Comparison of ENCODE assay signal across 25 cellular contexts in the genomic region with DNA sequence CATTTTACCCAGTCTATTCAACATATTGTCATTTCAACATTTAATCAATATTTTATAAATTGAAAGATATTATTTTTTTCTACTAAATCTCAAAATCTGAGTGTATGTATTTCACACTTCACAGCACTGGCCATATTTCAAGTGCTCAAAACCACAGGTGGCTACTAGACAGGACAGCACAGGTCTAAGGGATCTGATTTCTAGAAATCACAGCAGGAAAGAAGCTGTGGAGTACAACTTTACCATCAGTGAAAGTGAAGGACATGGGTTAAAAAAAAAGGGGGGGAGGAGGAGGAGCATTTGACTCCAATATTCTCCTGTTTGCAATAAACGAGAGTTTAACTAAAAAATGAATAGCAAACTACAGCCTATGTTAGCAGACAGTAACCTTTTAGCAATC. TPM values are rescaled to one million over a fixed set of nuclear protein-coding genes. Genes with fewer than 3 reads are reported as not detected.
A peak's percentile ranks its signal among the peaks of the same experiment; 100 is the strongest.
DNase-seq lines count a peak whose midpoint lies in the region; ATAC-seq, FAIRE-seq and TF ChIP-seq lines count a peak whose summit lies in the region.
"Had no signal": no experiment of that assay in that cellular context is flagged by ENCODE, and none has a peak within 500 bp of the region (broad histone marks: within the 10 kb centered on the region; RNA-seq: fewer than 3 reads in every experiment).

No MANE protein-coding gene starts in this region.

- peak overlapping the region; percentile 36 for H3K27ac Mint-ChIP-seq in CD4-positive, alpha-beta T cell
- H3K27ac Mint-ChIP-seq: GM23338; naive B cell; stimulated activated memory B cell treated with anti-CD40 and anti-IgM and Interleukin-4, amounts not matched to agents 10 μg/mL and 1 μg/mL and 100 μg/mL, for 72 hours had no signal

- H3K4me1 ChIP-seq in HEK293 (ENCODE audit: control insufficient read depth, insufficient read depth, low read length) = no peaks in the 10 kb centered on the region
- peaks cover 70% of the 10 kb centered on the region for H3K4me1 ChIP-seq in HepG2 (ENCODE audit: insufficient read depth, low read length)
- peaks cover 8% of the 10 kb centered on the region for H3K4me1 ChIP-seq in ovary (ENCODE audit: insufficient read depth)

- TF ChIP-seq RAD21 in HepG2 (CRISPR knock-in tag; IDR thresholded peaks at IDR 0.05) = no peak

- in situ Hi-C loops in HepG2 (cut with HindIII; ENCODE audit: extremely low pct_ligation_motif_present, low pct_unique_long_range_greater_than_20kb) = no loop called here

- intact Hi-C loops in CD4-positive, alpha-beta T cell (cut with DNase I, micrococcal nuclease) = no loop called here
- intact Hi-C loops in HepG2 (cut with micrococcal nuclease; ENCODE audit: unreplicated experiment) = no loop called here
- intact Hi-C loops in ovary (cut with DNase I) = loop anchor here in 1 of 4 donors (10.0 kb wide), 1 partner anchor 137 kb away; no protein-coding TSS in a partner anchor

- ATAC-seq in CD4-positive, alpha-beta T cell (ENCODE audit: poor library complexity) = no peak
- no peak for ATAC-seq in HepG2
- ATAC-seq in HG03196 (IDR thresholded peaks at IDR 0.05; ENCODE audit: unreplicated experiment) = no peak
- ATAC-seq: activated T-cell treated with anti-CD3 and anti-CD28 coated beads, Interleukin-2, amount 50 U/mL, for 4 hours; GM23338; left lobe of liver; stimulated activated memory B cell treated with anti-CD40 and anti-IgM and Interleukin-4, amounts not matched to agents 10 μg/mL and 1 μg/mL and 100 μg/mL, for 72 hours had no signal

- H3K9ac ChIP-seq in HepG2 (ENCODE audit: insufficient read depth, low read depth, low read length) = no peak overlapping the region
- H3K9ac ChIP-seq: KMS-11, SK-N-SH had no signal

- POLR2A ChIA-PET in CD4-positive, alpha-beta T cell (lab: Charles Lee) = interaction anchor here (1.3 kb wide), 1 partner anchor 102 kb away, joined by 3 read pairs; no protein-coding TSS in a partner anchor
- POLR2A ChIA-PET in HEK293 (lab: Yijun Ruan, JAX) = no interaction called here
- POLR2A ChIA-PET in HepG2 (lab: Yijun Ruan, JAX) = no interaction called here

- no peak overlapping the region for H3K27ac ChIP-seq in CD4-positive, alpha-beta T cell (ENCODE audit: low read depth, low read length)
- H3K27ac ChIP-seq in HEK293 (ENCODE audit: extremely low read depth, low read depth, low read length) = no peak overlapping the region
- H3K27ac ChIP-seq in HepG2 (ENCODE audit: extremely low read length, insufficient read depth, low read length) = peak overlapping the region; percentile 99
- H3K27ac ChIP-seq in ovary = no peak overlapping the region
- H3K27ac ChIP-seq: adrenal gland, brain microvascular endothelial cell, KMS-11, right atrium auricular region, spleen had no signal

- H3K79me2 ChIP-seq in HepG2 (ENCODE audit: insufficient read depth, low read length) = peaks cover 74% of the 10 kb centered on the region

- H3K4me1 Mint-ChIP-seq in CD4-positive, alpha-beta T cell (ENCODE audit: low read depth) = peaks cover 56% of the 10 kb centered on the region

- CTCF ChIA-PET in CD4-positive, alpha-beta T cell (lab: Charles Lee) = no interaction called here
- CTCF ChIA-PET in HEK293 (lab: Yijun Ruan, JAX) (interaction anchor here (0.7 to 1.3 kb wide), 3 partner anchors 75 to 134 kb away, joined by 3 to 9 read pairs (median 4); no protein-coding TSS in a partner anchor), HepG2 (lab: Yijun Ruan, JAX; ENCODE audit: low intra/inter-chr PET ratio, low total read pairs) (no interaction called here)

- TF ChIP-seq POLR2A in HepG2 (IDR thresholded peaks at IDR 0.05; ENCODE audit: insufficient read depth in 1 of 2, low read depth in 2 of 2, low read length in 2 of 2) = no peak
- no peak for TF ChIP-seq POLR2A in ovary (IDR thresholded peaks at IDR 0.05)

- H3K27me3 Mint-ChIP-seq in CD4-positive, alpha-beta T cell = no peaks in the 10 kb centered on the region
- H3K27me3 Mint-ChIP-seq: naive B cell; stimulated activated memory B cell treated with anti-CD40 and anti-IgM and Interleukin-4, amounts not matched to agents 10 μg/mL and 1 μg/mL and 100 μg/mL, for 72 hours had no signal

- no peak for TF ChIP-seq CTCF in CD4-positive, alpha-beta T cell (IDR thresholded peaks at IDR 0.05)
- TF ChIP-seq CTCF in HEK293 (tag by site-specific recombination; IDR thresholded peaks at IDR 0.05) = no peak
- TF ChIP-seq CTCF in HepG2 (CRISPR knock-in tag; IDR thresholded peaks at IDR 0.05) = no peak
- TF ChIP-seq CTCF in ovary (IDR thresholded peaks at IDR 0.05) = no peak

- peaks cover 12% of the 10 kb centered on the region for H3K36me3 Mint-ChIP-seq in CD4-positive, alpha-beta T cell (ENCODE audit: low read depth)

- no peak overlapping the region for H2AFZ ChIP-seq in HepG2 (ENCODE audit: low read length)
- H2AFZ ChIP-seq: GM23338 had no signal

- TF ChIP-seq EP300 in HepG2 (IDR thresholded peaks at IDR 0.05; ENCODE audit: low read depth in 2 of 2, low read length in 2 of 2) (no peak), HepG2 (CRISPR knock-in tag; IDR thresholded peaks at IDR 0.05; ENCODE audit: borderline replicate concordance) (no peak), ovary (IDR thresholded peaks at IDR 0.05) (no peak)

- no peaks in the 10 kb centered on the region for H4K20me1 ChIP-seq in HepG2 (ENCODE audit: insufficient read depth, low read length)

- no peaks in the 10 kb centered on the region for H3K9me3 ChIP-seq in CD4-positive, alpha-beta T cell (ENCODE audit: control insufficient read depth, low read length)
- H3K9me3 ChIP-seq in HEK293 (ENCODE audit: control insufficient read depth, insufficient read depth, low read depth, low read length) = no peaks in the 10 kb centered on the region
- no peaks in the 10 kb centered on the region for H3K9me3 ChIP-seq in HepG2 (ENCODE audit: low read length)
- no peaks in the 10 kb centered on the region for H3K9me3 ChIP-seq in ovary
- H3K9me3 ChIP-seq: adrenal gland, right atrium auricular region, SK-N-SH, spleen had no signal

- no TSS peak for BruUV-seq in HepG2 (replicated peaks; lab: Mats Ljungman, UMichigan)

- H3K4me3 Mint-ChIP-seq in CD4-positive, alpha-beta T cell = peak overlapping the region; percentile 4
- H3K4me3 Mint-ChIP-seq: activated T-cell treated with anti-CD3 and anti-CD28 coated beads, Interleukin-2, amount 50 U/mL, for 4 hours; CD14-positive monocyte; GM23338; stimulated activated memory B cell treated with anti-CD40 and anti-IgM and Interleukin-4, amounts not matched to agents 10 μg/mL and 1 μg/mL and 100 μg/mL, for 72 hours had no signal

- no peaks in the 10 kb centered on the region for H3K27me3 ChIP-seq in CD4-positive, alpha-beta T cell (ENCODE audit: control insufficient read depth, insufficient read depth, low read length)
- H3K27me3 ChIP-seq in HepG2 (ENCODE audit: control insufficient read depth in 1 of 2, insufficient read depth in 2 of 2, low read length in 2 of 2) (no peaks in the 10 kb centered on the region; a peak in 1 of 5 replicates), ovary (no peaks in the 10 kb centered on the region)
- H3K27me3 ChIP-seq: adrenal gland, brain microvascular endothelial cell, right atrium auricular region, spleen had no signal

- no peaks in the 10 kb centered on the region for H3K9me3 Mint-ChIP-seq in CD4-positive, alpha-beta T cell
- H3K9me3 Mint-ChIP-seq: activated T-cell treated with anti-CD3 and anti-CD28 coated beads, Interleukin-2, amount 50 U/mL, for 4 hours; GM23338; naive B cell; stimulated activated memory B cell treated with anti-CD40 and anti-IgM and Interleukin-4, amounts not matched to agents 10 μg/mL and 1 μg/mL and 100 μg/mL, for 72 hours had no signal

- no peak for DNase-seq in CD4-positive, alpha-beta T cell
- peak; percentile 38 for DNase-seq in NCI-H345 treated with DMSO at 0.1 percent for 48 hours (lab: John Stamatoyannopoulos, UW; ENCODE audit: unreplicated experiment)
- DNase-seq in HepG2 (ENCODE audit: low spot score) = no peak
- no peak for DNase-seq in ovary
- no peak for DNase-seq in RPMI8226
- DNase-seq: activated CD4-positive, alpha-beta T cell treated with anti-CD3 and anti-CD28 coated beads for 4 hours; activated naive CD4-positive, alpha-beta T cell; activated T-cell treated with anti-CD3 and anti-CD28 coated beads, Interleukin-2, amount 50 U/mL, for 4 hours; adrenal gland; brain microvascular endothelial cell; erythroblast; naive B cell; NCI-H1694; SK-N-SH; spleen; stimulated activated CD4-positive, alpha-beta T cell treated with anti-CD3 and anti-CD28 coated beads, Interleukin-4, amount 100 ng/mL, for 1 hour; T-helper 2 cell had no signal

- H3K4me3 ChIP-seq in HEK293 (ENCODE audit: low read depth, low read length) (no peak overlapping the region), HepG2 (replicated peaks in 1 of 3; ENCODE audit: insufficient read depth in 1 of 3, low read depth in 2 of 3, low read length in 3 of 3) (no peak overlapping the region; a peak in 1 of 6 replicates), ovary (no peak overlapping the region)
- H3K4me3 ChIP-seq: adrenal gland, GM23338, right atrium auricular region, spleen had no signal

- FAIRE-seq in HepG2 (lab: Jason Lieb, UNC) = no peak

- H3K36me3 ChIP-seq in HEK293 (ENCODE audit: control insufficient read depth in 2 of 2, insufficient read depth in 1 of 2, low read length in 2 of 2) = no peaks in the 10 kb centered on the region
- no peaks in the 10 kb centered on the region; a peak in 1 of 5 replicates for H3K36me3 ChIP-seq in HepG2 (replicated peaks in 1 of 2; ENCODE audit: control insufficient read depth in 1 of 2, insufficient read depth in 2 of 2, low read length in 2 of 2)
- H3K36me3 ChIP-seq in ovary = no peaks in the 10 kb centered on the region
- H3K36me3 ChIP-seq: adrenal gland, brain microvascular endothelial cell, right atrium auricular region had no signal

- 24% methylated on average over 1 of the region's 1 CpG for WGBS in HepG2 (ENCODE audit: low lambda C conversion rate)
- WGBS in ovary, 3 donors = 24 to 34% (median 25%) methylated on average over 1 of the region's 1 CpG

- peak overlapping the region; percentile 95; the same call in 1 of the 2 replicates for H3K4me2 ChIP-seq in HepG2 (ENCODE audit: low read depth, low read length)
- H3K4me2 ChIP-seq: GM23338, KMS-11, SK-N-SH had no signal

RNA-seq across cellular contexts. Expression of a gene that starts 4.5 kb away (rescaled TPM):
- 1 to 10 TPM; 8.2 to 9.6 TPM for total RNA-seq in CD4-positive, alpha-beta T cell
- total RNA-seq in HepG2 (2016; rRNA removed; fragmentation: Illumina TruSeq; extraction: Trizol) (5.8 and 7.6 TPM in 2 replicates), ovary (1 to 10 TPM; 5.4 to 9.4 (median 8.2) TPM)
- 1.8 and 4.1 TPM in 2 replicates for total RNA-seq in HepG2 (2016; cell fraction: cytosol; rRNA removed; fragmentation: Illumina TruSeq; extraction: Trizol; ENCODE audit: low read depth)
- total RNA-seq in HepG2 (2016; cell fraction: insoluble cytoplasmic fraction; rRNA removed; fragmentation: Illumina TruSeq; extraction: Trizol) = 4.7 and 5.0 TPM in 2 replicates
- 2.4 and 3.3 TPM in 2 replicates for total RNA-seq in HepG2 (2016; cell fraction: membrane; rRNA removed; fragmentation: Illumina TruSeq; extraction: Trizol)
- 8.7 and 10.3 TPM in 2 replicates for total RNA-seq in HepG2 (2016; cell fraction: nucleus; rRNA removed; fragmentation: Illumina TruSeq; extraction: Trizol)
- polyA plus RNA-seq in HepG2 (2011; rRNA removed) (5.7 and 8.3 TPM in 2 replicates), ovary (1 to 10 TPM; 2.5 to 3.4 TPM)
- 2.5 and 2.9 TPM in 2 replicates for polyA plus RNA-seq in HepG2 (2011; cell fraction: cytosol; rRNA removed)
- 22.9 and 26.5 TPM in 2 replicates for polyA plus RNA-seq in HepG2 (2011; cell fraction: nucleus; rRNA removed)
- polyA plus RNA-seq in HepG2 (2012) = 3.2 and 5.1 TPM in 2 replicates
- 0.12 and 0.21 TPM in 2 replicates for polyA plus RNA-seq in HepG2 (2016; cell fraction: cytosol; fragmentation: Illumina TruSeq; extraction: Trizol; ENCODE audit: low read depth)
- polyA plus RNA-seq in HepG2 (2016; cell fraction: insoluble cytoplasmic fraction; fragmentation: Illumina TruSeq; extraction: Trizol; ENCODE audit: low read depth) = 4.0 and 4.5 TPM in 2 replicates
- 0.57 and 0.73 TPM in 2 replicates for polyA plus RNA-seq in HepG2 (2016; cell fraction: membrane; fragmentation: Illumina TruSeq; extraction: Trizol; ENCODE audit: low read depth)
- 15.4 and 16.4 TPM in 2 replicates for polyA plus RNA-seq in HepG2 (2016; cell fraction: nucleus; fragmentation: Illumina TruSeq; extraction: Trizol; ENCODE audit: insufficient read depth, low read depth)
- 26.0 and 28.8 TPM in 2 replicates for polyA minus RNA-seq in HepG2 (2011; rRNA and poly(A)+ RNA removed; ENCODE audit: low replicate concordance)
- polyA minus RNA-seq in HepG2 (2011; cell fraction: cytosol; rRNA and poly(A)+ RNA removed) = 4.9 and 5.3 TPM in 2 replicates
- 10.2 and 19.1 TPM in 2 replicates for polyA minus RNA-seq in HepG2 (2011; cell fraction: nucleus; rRNA and poly(A)+ RNA removed)
